Comparison of ENCODE assay signal across 14 cellular contexts in genomic region chr17:79732804-79733691, GRCh38. TPM values are rescaled to one million over a fixed set of nuclear protein-coding genes. Genes with fewer than 3 reads are reported as not detected.
DNase-seq lines count a peak whose midpoint lies in the region; ATAC-seq and TF ChIP-seq lines count a peak whose summit lies in the region.
"Had no signal": no experiment of that assay in that cellular context is flagged by ENCODE, and none has a peak within 500 bp of the region (broad histone marks: within the 10 kb centered on the region; RNA-seq: fewer than 3 reads in every experiment).

No MANE protein-coding gene starts in this region.

- H3K36me3 Mint-ChIP-seq in activated CD8-positive, alpha-beta memory T cell treated with anti-CD3 and anti-CD28 coated beads, Interleukin-2, amount 10 ng/mL, durations not matched to agents 7 days and 5 days = no peaks in the 10 kb centered on the region
- H3K36me3 Mint-ChIP-seq in stimulated activated memory B cell treated with anti-CD40 and anti-IgM and Interleukin-4, amounts not matched to agents 10 μg/mL and 1 μg/mL and 100 μg/mL, for 72 hours = peaks cover 19% of the 10 kb centered on the region

- peak overlapping the region in 3 of 4 donors; percentile 34 to 68 (median 49) for H3K27ac ChIP-seq in Peyer's patch
- H3K27ac ChIP-seq: A549, GM23248 had no signal

- H3K27me3 Mint-ChIP-seq in activated CD8-positive, alpha-beta memory T cell treated with anti-CD3 and anti-CD28 coated beads, Interleukin-2, amount 10 ng/mL, durations not matched to agents 7 days and 5 days = no peaks in the 10 kb centered on the region
- peaks cover 18% of the 10 kb centered on the region for H3K27me3 Mint-ChIP-seq in stimulated activated memory B cell treated with anti-CD40 and anti-IgM and Interleukin-4, amounts not matched to agents 10 μg/mL and 1 μg/mL and 100 μg/mL, for 72 hours

- H3K9me3 Mint-ChIP-seq in activated CD8-positive, alpha-beta memory T cell treated with anti-CD3 and anti-CD28 coated beads, Interleukin-2, amount 10 ng/mL, durations not matched to agents 7 days and 5 days (ENCODE audit: low read depth) = no peaks in the 10 kb centered on the region
- H3K9me3 Mint-ChIP-seq in stimulated activated memory B cell treated with anti-CD40 and anti-IgM and Interleukin-4, amounts not matched to agents 10 μg/mL and 1 μg/mL and 100 μg/mL, for 72 hours = no peaks in the 10 kb centered on the region

- no peaks in the 10 kb centered on the region for H3K36me3 ChIP-seq in Peyer's patch

- DNase-seq in activated CD8-positive, alpha-beta memory T cell treated with anti-CD3 and anti-CD28 coated beads, Interleukin-2, amount 10 ng/mL, durations not matched to agents 7 days and 5 days = peak; percentile 57
- DNase-seq in activated CD8-positive, alpha-beta memory T cell treated with anti-CD3 and anti-CD28 coated beads, Interleukin-2, amount 50 U/mL, for 48 hours = no peak
- peak in 2 of 3 donors; percentile 65 to 72 for DNase-seq in Peyer's patch
- DNase-seq in iris pigment epithelial cell (ENCODE audit: low read depth) = peak; percentile 35
- no peak for DNase-seq in SHP77 treated with DMSO at 0.1 percent for 48 hours (lab: John Stamatoyannopoulos, UW)
- DNase-seq: activated CD4-positive, CD25-positive, alpha-beta regulatory T cell; GM23248; hippocampal formation; NCI-H524 had no signal

- no peak for TF ChIP-seq CTCF in Peyer's patch (IDR thresholded peaks at IDR 0.05)

- peak; percentile 41 for ATAC-seq in activated CD8-positive, alpha-beta memory T cell treated with anti-CD3 and anti-CD28 coated beads, Interleukin-2, amount 10 ng/mL, durations not matched to agents 7 days and 5 days
- peak; percentile 80 for ATAC-seq in stimulated activated memory B cell treated with anti-CD40 and anti-IgM and Interleukin-4, amounts not matched to agents 10 μg/mL and 1 μg/mL and 100 μg/mL, for 72 hours
- ATAC-seq in GM21360 (IDR thresholded peaks at IDR 0.05; ENCODE audit: unreplicated experiment) (no peak), GM18907 (IDR thresholded peaks at IDR 0.05; ENCODE audit: unreplicated experiment) (no peak)
- ATAC-seq: A549 had no signal

- peak overlapping the region; percentile 4 to 43 (median 28) for H3K4me3 ChIP-seq in Peyer's patch
- H3K4me3 ChIP-seq: A549, GM23248 had no signal

- CTCF ChIA-PET in activated CD8-positive, alpha-beta memory T cell treated with anti-CD3 and anti-CD28 coated beads, Interleukin-2, amount 10 ng/mL, durations not matched to agents 7 days and 5 days (lab: Charles Lee) = interaction anchor here (0.7 to 2.8 kb wide), 5 partner anchors 8 to 272 kb away, joined by 3 to 18 read pairs (median 4); no protein-coding TSS in a partner anchor

- no peaks in the 10 kb centered on the region for H3K27me3 ChIP-seq in Peyer's patch

- peaks cover 18% of the 10 kb centered on the region for H3K4me1 Mint-ChIP-seq in activated CD8-positive, alpha-beta memory T cell treated with anti-CD3 and anti-CD28 coated beads, Interleukin-2, amount 10 ng/mL, durations not matched to agents 7 days and 5 days
- H3K4me1 Mint-ChIP-seq in stimulated activated memory B cell treated with anti-CD40 and anti-IgM and Interleukin-4, amounts not matched to agents 10 μg/mL and 1 μg/mL and 100 μg/mL, for 72 hours = peaks cover 56% of the 10 kb centered on the region

- peak overlapping the region; percentile 75 for H3K27ac Mint-ChIP-seq in activated CD8-positive, alpha-beta memory T cell treated with anti-CD3 and anti-CD28 coated beads, Interleukin-2, amount 10 ng/mL, durations not matched to agents 7 days and 5 days
- peak overlapping the region; percentile 92 for H3K27ac Mint-ChIP-seq in stimulated activated memory B cell treated with anti-CD40 and anti-IgM and Interleukin-4, amounts not matched to agents 10 μg/mL and 1 μg/mL and 100 μg/mL, for 72 hours

- peak overlapping the region; percentile 70 for H3K4me3 Mint-ChIP-seq in activated CD8-positive, alpha-beta memory T cell treated with anti-CD3 and anti-CD28 coated beads, Interleukin-2, amount 10 ng/mL, durations not matched to agents 7 days and 5 days
- H3K4me3 Mint-ChIP-seq in stimulated activated memory B cell treated with anti-CD40 and anti-IgM and Interleukin-4, amounts not matched to agents 10 μg/mL and 1 μg/mL and 100 μg/mL, for 72 hours = peak overlapping the region; percentile 78

- TF ChIP-seq POLR2A in Peyer's patch (IDR thresholded peaks at IDR 0.05) = peak in 1 of 2 donors; percentile 13

- no peaks in the 10 kb centered on the region for H3K9me3 ChIP-seq in Peyer's patch
- H3K9me3 ChIP-seq: A549 had no signal

- peaks cover 0 to 23% (median 2%) of the 10 kb centered on the region in 4 donors for H3K4me1 ChIP-seq in Peyer's patch
- H3K4me1 ChIP-seq: A549 had no signal

RNA-seq across cellular contexts. Expression of gene ENPP7, which starts 2.3 kb away (rescaled TPM):
- total RNA-seq in activated CD8-positive, alpha-beta memory T cell treated with anti-CD3 and anti-CD28 coated beads, Interleukin-2, amount 10 ng/mL, durations not matched to agents 7 days and 5 days = under 1 TPM; 0.23 TPM
- 10 to 100 TPM in 3 of 4 donors, not detected in 1; 17.2 to 27.3 (median 22.5) TPM for total RNA-seq in Peyer's patch
- total RNA-seq: bronchial epithelial cell, GM23248 had no signal

RNA-seq across cellular contexts. Expression of gene CBX2, which starts 44.9 kb away (rescaled TPM):
- total RNA-seq in activated CD8-positive, alpha-beta memory T cell treated with anti-CD3 and anti-CD28 coated beads, Interleukin-2, amount 10 ng/mL, durations not matched to agents 7 days and 5 days = 1 to 10 TPM; 5.3 to 6.8 TPM
- total RNA-seq in Peyer's patch = under 1 TPM; 0.18 to 0.85 (median 0.81) TPM

Comparison
In these comparisons a context has a peak if more than half of its experiments do, and no peak if none do; other contexts are left out.
1. DNase-seq: peak in activated CD8-positive, alpha-beta memory T cell treated with anti-CD3 and anti-CD28 coated beads, Interleukin-2, amount 10 ng/mL, durations not matched to agents 7 days and 5 days (single experiment), Peyer's patch (2 of 3) and iris pigment epithelial cell (single experiment); none in activated CD8-positive, alpha-beta memory T cell treated with anti-CD3 and anti-CD28 coated beads, Interleukin-2, amount 50 U/mL, for 48 hours (single experiment) and SHP77 treated with DMSO at 0.1 percent for 48 hours (single experiment).
2. ATAC-seq: peak in activated CD8-positive, alpha-beta memory T cell treated with anti-CD3 and anti-CD28 coated beads, Interleukin-2, amount 10 ng/mL, durations not matched to agents 7 days and 5 days (single experiment) and stimulated activated memory B cell treated with anti-CD40 and anti-IgM and Interleukin-4, amounts not matched to agents 10 μg/mL and 1 μg/mL and 100 μg/mL, for 72 hours (single experiment); none in GM21360 (single experiment) and GM18907 (single experiment).